Comparison of ENCODE assay signal across 1 cellular context in the genomic region with DNA sequence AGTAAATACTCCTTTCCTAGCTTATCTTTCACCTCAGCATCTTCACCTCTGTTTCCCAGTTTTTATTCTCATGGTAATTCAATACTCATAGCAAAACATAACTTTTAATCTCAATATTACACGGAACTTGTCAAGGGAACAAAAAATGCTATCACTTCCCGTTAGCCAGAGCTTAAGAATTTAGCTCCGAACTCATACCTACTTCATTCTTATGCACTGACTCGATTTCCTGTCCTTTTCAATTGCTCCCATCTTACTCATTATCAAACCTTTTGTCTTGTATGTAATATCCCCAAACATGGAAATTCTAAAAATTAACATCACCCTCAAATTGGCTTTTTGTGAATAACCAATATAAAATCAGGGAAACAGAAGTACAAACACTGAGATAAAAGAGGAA.
TF ChIP-seq lines count a peak whose summit lies in the region.

No MANE protein-coding gene starts in this region.

TF ChIP-seq in IMR-90, 13 proteins besides CTCF, POLR2A, EP300 and RAD21:
- TF ChIP-seq, protein P1, sequence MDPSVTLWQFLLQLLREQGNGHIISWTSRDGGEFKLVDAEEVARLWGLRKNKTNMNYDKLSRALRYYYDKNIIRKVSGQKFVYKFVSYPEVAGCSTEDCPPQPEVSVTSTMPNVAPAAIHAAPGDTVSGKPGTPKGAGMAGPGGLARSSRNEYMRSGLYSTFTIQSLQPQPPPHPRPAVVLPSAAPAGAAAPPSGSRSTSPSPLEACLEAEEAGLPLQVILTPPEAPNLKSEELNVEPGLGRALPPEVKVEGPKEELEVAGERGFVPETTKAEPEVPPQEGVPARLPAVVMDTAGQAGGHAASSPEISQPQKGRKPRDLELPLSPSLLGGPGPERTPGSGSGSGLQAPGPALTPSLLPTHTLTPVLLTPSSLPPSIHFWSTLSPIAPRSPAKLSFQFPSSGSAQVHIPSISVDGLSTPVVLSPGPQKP (IDR thresholded peaks at IDR 0.05; ENCODE audit: borderline replicate concordance, low read depth, low read length), result no peak
- no peak for TF ChIP-seq SMC3 (IDR thresholded peaks at IDR 0.05; ENCODE audit: low read depth, low read length)
- TF ChIP-seq MAFK (IDR thresholded peaks at IDR 0.05; ENCODE audit: low read depth, low read length), result no peak
- TF ChIP-seq MAZ (IDR thresholded peaks at IDR 0.05; ENCODE audit: borderline replicate concordance, low read depth, low read length), result no peak
- no peak for TF ChIP-seq RCOR1 (IDR thresholded peaks at IDR 0.05; ENCODE audit: insufficient replicate concordance, low read length)
- TF ChIP-seq NFE2L2 (IDR thresholded peaks at IDR 0.05; ENCODE audit: low read depth, low read length), result no peak
- no peak for TF ChIP-seq BHLHE40 (IDR thresholded peaks at IDR 0.05; ENCODE audit: low read depth, low read length)
- no peak for TF ChIP-seq FOS (IDR thresholded peaks at IDR 0.05; ENCODE audit: low read depth, low read length)
- no peak for TF ChIP-seq MXI1 (IDR thresholded peaks at IDR 0.05; ENCODE audit: borderline replicate concordance, low read depth, low read length)
- TF ChIP-seq USF2 (IDR thresholded peaks at IDR 0.05; ENCODE audit: low read depth, low read length), result no peak
- no peak for TF ChIP-seq CHD1 (IDR thresholded peaks at IDR 0.05; ENCODE audit: low read depth, low read length)
- TF ChIP-seq CEBPB (IDR thresholded peaks at IDR 0.05; ENCODE audit: low read depth, low read length), result no peak; the same call in 1 of the 2 replicates
- TF ChIP-seq RFX5 (IDR thresholded peaks at IDR 0.05; ENCODE audit: low read depth, low read length), result no peak
